ENCODE assay signal across 9 cellular contexts in genomic region chr1:235601087-235601486, GRCh38. TPM values are rescaled to one million over a fixed set of nuclear protein-coding genes. Genes with fewer than 3 reads are reported as not detected.
DNase-seq lines count a peak whose midpoint lies in the region; ATAC-seq and TF ChIP-seq lines count a peak whose summit lies in the region.
"Had no signal": no experiment of that assay in that cellular context is flagged by ENCODE, and none has a peak within 500 bp of the region (broad histone marks: within the 10 kb centered on the region; RNA-seq: fewer than 3 reads in every experiment).

No MANE protein-coding gene starts in this region.

- H3K4me1 ChIP-seq in Caco-2 (no peaks in the 10 kb centered on the region), right lobe of liver (no peaks in the 10 kb centered on the region), gastrocnemius medialis (no peaks in the 10 kb centered on the region)

- H3K27me3 Mint-ChIP-seq in Caco-2 (ENCODE audit: insufficient read depth, unreplicated experiment), result no peaks in the 10 kb centered on the region

- H3K27ac ChIP-seq in right lobe of liver (no peak overlapping the region), gastrocnemius medialis (no peak overlapping the region)

- ATAC-seq in right lobe of liver (peak in 3 of 4 donors; percentile 45 to 60 (median 50)), HG03095 (IDR thresholded peaks at IDR 0.05; ENCODE audit: unreplicated experiment) (no peak), gastrocnemius medialis (no peak)
- ATAC-seq: sciatic nerve had no signal

- in situ Hi-C loops in gastrocnemius medialis (cut with MboI; ENCODE audit: low sequenced_read_pairs in 4 of 4), result no loop called here

- 45% methylated on average over 2 of the region's 4 CpGs for WGBS in right lobe of liver (ENCODE audit: insufficient coverage, low coverage, low lambda C conversion rate, missing lambda C conversion rate)

- H3K36me3 ChIP-seq in Caco-2 (ENCODE audit: control insufficient read depth, insufficient read depth, low read length), result no peaks in the 10 kb centered on the region
- no peaks in the 10 kb centered on the region for H3K36me3 ChIP-seq in right lobe of liver
- H3K36me3 ChIP-seq in gastrocnemius medialis, result no peaks in the 10 kb centered on the region

- TF ChIP-seq POLR2A in right lobe of liver (IDR thresholded peaks at IDR 0.05) (no peak), gastrocnemius medialis (IDR thresholded peaks at IDR 0.05) (no peak)

- intact Hi-C loops in Caco-2 (cut with micrococcal nuclease; ENCODE audit: unreplicated experiment), result loop anchor here (5.0 kb wide), 1 partner anchor 89 kb away; no protein-coding TSS in a partner anchor
- intact Hi-C loops in right lobe of liver (cut with DNase I), result no loop called here
- intact Hi-C loops in gastrocnemius medialis (cut with DNase I; ENCODE audit: low total_unique reads), result no loop called here

- no peak overlapping the region for H3K27ac Mint-ChIP-seq in Caco-2 (ENCODE audit: unreplicated experiment)

- TF ChIP-seq CTCF in Caco-2 (IDR thresholded peaks at IDR 0.05; ENCODE audit: insufficient read depth in 1 of 2, low read depth in 1 of 2, low read length in 1 of 2, severe bottlenecking in 1 of 2, unreplicated experiment in 1 of 2) (peak; percentile 27 to 49), HFF-Myc (IDR thresholded peaks at IDR 0.05; ENCODE audit: low read depth, low read length, missing control alignments) (peak; percentile 54), right lobe of liver (IDR thresholded peaks at IDR 0.05) (peak in 3 of 4 donors; percentile 38 to 55 (median 44)), gastrocnemius medialis (IDR thresholded peaks at IDR 0.05 in 4 of 5, conservative IDR thresholded peaks at IDR 0.05 in 1 of 5) (no peak)

- H3K4me3 ChIP-seq in Caco-2 (ENCODE audit: low read depth, low read length) (no peak overlapping the region), HFF-Myc (replicated peaks; ENCODE audit: low read depth, low read length) (no peak overlapping the region), right lobe of liver (no peak overlapping the region), gastrocnemius medialis (no peak overlapping the region)

- H3K9me3 ChIP-seq in Caco-2 (no peaks in the 10 kb centered on the region), right lobe of liver (no peaks in the 10 kb centered on the region), gastrocnemius medialis (no peaks in the 10 kb centered on the region)

- H3K27me3 ChIP-seq in Caco-2 (replicated peaks; ENCODE audit: control insufficient read depth, insufficient read depth, low read length) (no peaks in the 10 kb centered on the region), right lobe of liver (no peaks in the 10 kb centered on the region), gastrocnemius medialis (no peaks in the 10 kb centered on the region)

- BruUV-seq in Caco-2 (replicated peaks; lab: Mats Ljungman, UMichigan), result no TSS peak

- H3K4me3 Mint-ChIP-seq in Caco-2 (ENCODE audit: unreplicated experiment), result no peak overlapping the region

- CTCF ChIA-PET in Caco-2 (lab: Charles Lee), result interaction anchor here (0.8 to 1.3 kb wide), 4 partner anchors 9 to 19 kb away, joined by 3 read pairs; no protein-coding TSS in a partner anchor

- no peaks in the 10 kb centered on the region for H3K36me3 Mint-ChIP-seq in Caco-2 (ENCODE audit: insufficient read depth, unreplicated experiment)

- no peaks in the 10 kb centered on the region for H3K9me3 Mint-ChIP-seq in Caco-2 (ENCODE audit: unreplicated experiment)

- DNase-seq in Caco-2 (no peak), HFF-Myc (ENCODE audit: extremely low read depth, low read depth) (no peak), right lobe of liver (peak in 1 of 3 donors; percentile 46), medulla oblongata (ENCODE audit: extremely low spot score) (no peak), glomerular visceral epithelial cell (ENCODE audit: extremely low spot score) (no peak), gastrocnemius medialis (no peak)
- DNase-seq in activated CD4-positive, alpha-beta T cell treated with anti-CD3 and anti-CD28 coated beads, Interleukin-2, amount 50 U/mL, for 48 hours, result peak; percentile 17 to 39

- POLR2A ChIA-PET in Caco-2 (lab: Charles Lee), result no interaction called here

- H3K4me1 Mint-ChIP-seq in Caco-2 (ENCODE audit: low read depth, unreplicated experiment), result no peaks in the 10 kb centered on the region

RNA-seq across cellular contexts. Expression of gene GNG4, which starts 48.5 kb away (rescaled TPM):
- total RNA-seq in Caco-2 (2022) (3.5 and 5.5 TPM in 2 replicates), right lobe of liver (under 1 TPM in 2 of 6 experiments, not detected in 4; 0.18 to 0.50 TPM), gastrocnemius medialis (not detected)

Comparison
In these comparisons a context has a peak if more than half of its experiments do, and no peak if none do; other contexts are left out.
1. DNase-seq: peak in activated CD4-positive, alpha-beta T cell treated with anti-CD3 and anti-CD28 coated beads, Interleukin-2, amount 50 U/mL, for 48 hours (2 of 2); none in Caco-2 (0 of 2), HFF-Myc (single experiment), medulla oblongata (single experiment), glomerular visceral epithelial cell (single experiment) and gastrocnemius medialis (0 of 2).
2. CTCF ChIP-seq: peak in Caco-2 (2 of 2), HFF-Myc (single experiment) and right lobe of liver (3 of 4); none in gastrocnemius medialis (0 of 5).
3. ATAC-seq: peak in right lobe of liver (3 of 4); none in HG03095 (single experiment) and gastrocnemius medialis (0 of 2).